Comparison of ENCODE assay signal across 8 cellular contexts in the genomic region with DNA sequence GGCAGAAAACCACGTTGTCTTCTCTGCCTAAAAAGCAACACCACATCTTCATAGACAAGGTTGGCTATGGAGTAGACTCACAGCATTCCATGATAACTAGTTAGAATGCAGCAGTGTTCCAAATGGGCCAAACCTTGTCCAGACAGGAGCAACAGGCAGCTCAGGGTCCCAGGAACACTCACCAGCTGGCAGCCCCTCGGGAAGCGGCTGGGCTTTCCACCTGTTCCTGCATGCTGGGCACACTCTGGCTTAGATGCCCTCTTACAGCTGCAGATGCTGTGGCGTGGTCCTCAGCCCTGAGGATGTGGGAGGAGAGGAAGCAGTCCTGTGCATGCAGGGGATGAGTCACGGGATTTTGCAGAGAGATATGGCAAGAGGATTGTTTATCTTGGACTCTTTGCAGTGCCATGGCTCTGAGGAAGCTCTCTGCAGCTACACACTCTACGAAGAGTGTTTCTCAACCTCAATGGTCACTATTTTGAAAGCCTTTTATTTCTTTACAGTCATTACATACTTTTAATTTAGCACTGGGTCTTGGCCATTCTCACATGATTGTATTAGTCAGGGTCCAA. TPM values are rescaled to one million over a fixed set of nuclear protein-coding genes. Genes with fewer than 3 reads are reported as not detected.
A peak's percentile ranks its signal among the peaks of the same experiment; 100 is the strongest.
DNase-seq lines count a peak whose midpoint lies in the region; ATAC-seq and TF ChIP-seq lines count a peak whose summit lies in the region.

No MANE protein-coding gene starts in this region.

- in situ Hi-C loops in SK-MEL-5 (cut with HindIII; ENCODE audit: low pct_unique_long_range_greater_than_20kb, low sequenced_read_pairs), result no loop called here

- H3K27me3 ChIP-seq in AG04450 (ENCODE audit: control insufficient read depth, insufficient read depth, low read length), result peaks cover 11% of the 10 kb centered on the region

- H3K4me3 ChIP-seq in AG04450 (ENCODE audit: low read depth, low read length) (no peak overlapping the region), HEK293 (ENCODE audit: low read depth, low read length) (no peak overlapping the region), fibroblast of pulmonary artery (replicated peaks; ENCODE audit: low read depth, low read length) (no peak overlapping the region), skeletal muscle cell (ENCODE audit: low read depth, low read length) (no peak overlapping the region)

- H3K36me3 ChIP-seq in HEK293 (ENCODE audit: control insufficient read depth in 2 of 2, insufficient read depth in 1 of 2, low read length in 2 of 2), result no peaks in the 10 kb centered on the region

- H3K4me1 ChIP-seq in HEK293 (ENCODE audit: control insufficient read depth, insufficient read depth, low read length), result no peaks in the 10 kb centered on the region

- H3K27ac ChIP-seq in AG04450 (ENCODE audit: low read depth, low read length) (peak overlapping the region; percentile 91), HEK293 (ENCODE audit: extremely low read depth, low read depth, low read length) (no peak overlapping the region)

- DNase-seq in AG04450 (ENCODE audit: low read depth, low spot score) (peak; percentile 90), SK-MEL-5 (ENCODE audit: low read depth, low spot score) (peak; percentile 61), fibroblast of pulmonary artery (ENCODE audit: low read depth) (peak; percentile 99), skeletal muscle cell (ENCODE audit: low read depth) (peak; percentile 94), D341Med (ENCODE audit: low spot score) (no peak)
- DNase-seq in activated T-cell treated with anti-CD3 and anti-CD28 coated beads, Interleukin-2, amount 50 U/mL, for 48 hours, result no peak

- ATAC-seq in HG02759 (IDR thresholded peaks at IDR 0.05; ENCODE audit: unreplicated experiment), result no peak

- H3K9me3 ChIP-seq in AG04450 (ENCODE audit: control insufficient read depth, insufficient read depth, low read length), result peaks cover 4% of the 10 kb centered on the region; the same call in 1 of the 2 replicates
- no peaks in the 10 kb centered on the region for H3K9me3 ChIP-seq in HEK293 (ENCODE audit: control insufficient read depth, insufficient read depth, low read depth, low read length)

- CTCF ChIA-PET in AG04450 (lab: Charles Lee) (interaction anchor here (0.9 kb wide), 1 partner anchor 41 kb away, joined by 3 read pairs; no protein-coding TSS in a partner anchor), HEK293 (lab: Yijun Ruan, JAX) (interaction anchor here (0.8 to 1.4 kb wide), 2 partner anchors 42 to 45 kb away, joined by 4 read pairs; no protein-coding TSS in a partner anchor)

- POLR2A ChIA-PET in AG04450 (lab: Yijun Ruan, JAX) (interaction anchor here (0.6 to 1.4 kb wide), 3 partner anchors 12 to 1112 kb away, joined by 4 to 5 read pairs (median 5); no protein-coding TSS in a partner anchor), HEK293 (lab: Yijun Ruan, JAX) (interaction anchor here (0.6 kb wide), 1 partner anchor 544 kb away, joined by 3 read pairs; no protein-coding TSS in a partner anchor)

- TF ChIP-seq CTCF in AG04450 (IDR thresholded peaks at IDR 0.05; ENCODE audit: low read depth, low read length), result no peak
- no peak for TF ChIP-seq CTCF in HEK293 (tag by site-specific recombination; IDR thresholded peaks at IDR 0.05)
- TF ChIP-seq CTCF in fibroblast of pulmonary artery (IDR thresholded peaks at IDR 0.05; ENCODE audit: low read length, missing control alignments), result no peak

TF ChIP-seq in HEK293, 187 proteins besides CTCF, POLR2A, EP300 and RAD21 (continues in another document):
- TF ChIP-seq, protein P1, sequence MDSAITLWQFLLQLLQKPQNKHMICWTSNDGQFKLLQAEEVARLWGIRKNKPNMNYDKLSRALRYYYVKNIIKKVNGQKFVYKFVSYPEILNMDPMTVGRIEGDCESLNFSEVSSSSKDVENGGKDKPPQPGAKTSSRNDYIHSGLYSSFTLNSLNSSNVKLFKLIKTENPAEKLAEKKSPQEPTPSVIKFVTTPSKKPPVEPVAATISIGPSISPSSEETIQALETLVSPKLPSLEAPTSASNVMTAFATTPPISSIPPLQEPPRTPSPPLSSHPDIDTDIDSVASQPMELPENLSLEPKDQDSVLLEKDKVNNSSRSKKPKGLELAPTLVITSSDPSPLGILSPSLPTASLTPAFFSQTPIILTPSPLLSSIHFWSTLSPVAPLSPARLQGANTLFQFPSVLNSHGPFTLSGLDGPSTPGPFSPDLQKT (IDR thresholded peaks at IDR 0.05; ENCODE audit: borderline replicate concordance, low read depth, low read length), result no peak
- no peak for TF ChIP-seq ZNF707 (tag by site-specific recombination; IDR thresholded peaks at IDR 0.05)
- TF ChIP-seq ZNF239 (tag by site-specific recombination; IDR thresholded peaks at IDR 0.05), result no peak
- peak; percentile 66; the same call in 1 of the 2 replicates for TF ChIP-seq ZNF660 (tag by site-specific recombination; IDR thresholded peaks at IDR 0.05)
- no peak for TF ChIP-seq ZNF341 (tag by site-specific recombination; IDR thresholded peaks at IDR 0.05; ENCODE audit: low read depth)
- no peak for TF ChIP-seq INSM2 (tag by site-specific recombination; IDR thresholded peaks at IDR 0.05)
- TF ChIP-seq, protein P2, sequence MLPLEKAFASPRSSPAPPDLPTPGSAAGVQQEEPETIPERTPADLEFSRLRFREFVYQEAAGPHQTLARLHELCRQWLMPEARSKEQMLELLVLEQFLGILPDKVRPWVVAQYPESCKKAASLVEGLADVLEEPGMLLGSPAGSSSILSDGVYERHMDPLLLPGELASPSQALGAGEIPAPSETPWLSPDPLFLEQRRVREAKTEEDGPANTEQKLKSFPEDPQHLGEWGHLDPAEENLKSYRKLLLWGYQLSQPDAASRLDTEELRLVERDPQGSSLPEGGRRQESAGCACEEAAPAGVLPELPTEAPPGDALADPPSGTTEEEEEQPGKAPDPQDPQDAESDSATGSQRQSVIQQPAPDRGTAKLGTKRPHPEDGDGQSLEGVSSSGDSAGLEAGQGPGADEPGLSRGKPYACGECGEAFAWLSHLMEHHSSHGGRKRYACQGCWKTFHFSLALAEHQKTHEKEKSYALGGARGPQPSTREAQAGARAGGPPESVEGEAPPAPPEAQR (tag by site-specific recombination; IDR thresholded peaks at IDR 0.05), result no peak
- TF ChIP-seq ZEB2 (tag by site-specific recombination; IDR thresholded peaks at IDR 0.05), result peak; percentile 67; the same call in 1 of the 2 replicates
- TF ChIP-seq GLIS2 (tag by site-specific recombination; IDR thresholded peaks at IDR 0.05), result no peak
- no peak for TF ChIP-seq HOXC10 (CRISPR knock-in tag; IDR thresholded peaks at IDR 0.05)
- TF ChIP-seq ZBTB44 (tag by site-specific recombination; IDR thresholded peaks at IDR 0.05), result peak; percentile 88
- TF ChIP-seq ZNF670 (tag by site-specific recombination; IDR thresholded peaks at IDR 0.05; ENCODE audit: low read depth), result no peak
- TF ChIP-seq ZNF785 (tag by site-specific recombination; IDR thresholded peaks at IDR 0.05), result no peak
- TF ChIP-seq ZFHX2 (tag by site-specific recombination; conservative IDR thresholded peaks at IDR 0.05), result peak; percentile 57
- no peak for TF ChIP-seq ZNF48 (tag by site-specific recombination; IDR thresholded peaks at IDR 0.05)
- TF ChIP-seq ZNF112 (tag by site-specific recombination; IDR thresholded peaks at IDR 0.05), result no peak
- peak; percentile 43; the same call in 1 of the 2 replicates for TF ChIP-seq ZBTB17 (tag by site-specific recombination; IDR thresholded peaks at IDR 0.05)
- TF ChIP-seq ZBTB26 (tag by site-specific recombination; optimal IDR thresholded peaks at IDR 0.05), result no peak
- no peak for TF ChIP-seq ZNF302 (tag by site-specific recombination; IDR thresholded peaks at IDR 0.05; ENCODE audit: low read depth)
- TF ChIP-seq ZNF10 (tag by site-specific recombination; IDR thresholded peaks at IDR 0.05), result no peak

RNA-seq across cellular contexts. Expression of gene NRROS, which starts 11.3 kb away (rescaled TPM):
- polyA plus RNA-seq in AG04450 (2011; rRNA removed), result 0.10 and 0.11 TPM in 2 replicates
- polyA minus RNA-seq in AG04450 (2011; rRNA and poly(A)+ RNA removed), result 0.09 TPM in 1 of 2 replicates, not detected in the other
- total RNA-seq in SK-MEL-5 (2014; rRNA removed; shearing (Covaris generic)), result 3.2 and 6.2 TPM in 2 replicates
- polyA plus RNA-seq in SK-MEL-5 (2015; cell fraction: cytosol; rRNA removed), result 10.7 and 11.4 TPM in 2 replicates
- polyA plus RNA-seq in SK-MEL-5 (2015; cell fraction: nucleus; rRNA removed), result 1.0 and 4.6 TPM in 2 replicates

Comparison
In these comparisons a context has a peak if more than half of its experiments do, and no peak if none do; other contexts are left out.
1. DNase-seq: peak in AG04450 (single experiment), SK-MEL-5 (single experiment), fibroblast of pulmonary artery (single experiment) and skeletal muscle cell (single experiment); none in D341Med (single experiment) and activated T-cell treated with anti-CD3 and anti-CD28 coated beads, Interleukin-2, amount 50 U/mL, for 48 hours (0 of 2).